1 cellular context compared by ENCODE assay signal in the genomic region with DNA sequence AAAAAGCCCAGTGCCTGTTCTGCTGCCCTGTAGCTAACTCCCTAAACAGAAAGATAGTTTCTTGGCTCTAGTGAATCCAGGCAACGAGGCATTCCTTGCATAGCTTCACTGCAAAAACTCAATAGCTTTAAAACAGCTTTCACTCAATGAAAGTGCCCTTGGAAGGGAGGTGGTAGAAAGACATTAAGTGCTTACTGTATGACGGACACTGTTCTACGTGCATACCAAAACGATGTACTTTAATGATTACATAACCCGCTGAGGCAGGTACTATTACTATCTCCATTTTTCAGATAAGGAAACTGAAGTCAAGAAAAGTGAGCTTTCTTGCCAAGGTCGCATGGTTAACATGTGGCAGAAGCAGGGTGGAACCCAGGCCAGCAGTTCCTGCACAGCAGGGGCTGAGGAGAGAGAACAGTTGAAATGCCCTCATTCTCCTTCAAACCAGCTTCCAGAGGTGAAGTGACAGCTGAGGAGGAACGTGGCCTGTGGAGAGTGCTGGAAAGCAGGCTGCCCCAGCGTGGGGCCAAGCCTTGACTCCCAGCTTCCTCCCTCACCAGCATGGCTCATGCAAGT.
TF ChIP-seq lines count a peak whose summit lies in the region.

No MANE protein-coding gene starts in this region.

TF ChIP-seq in HepG2, 621 proteins besides CTCF, POLR2A, EP300 and RAD21 (continued from another document):
- no peak for TF ChIP-seq SATB2 (CRISPR knock-in tag; IDR thresholded peaks at IDR 0.05)
- TF ChIP-seq SNAPC2 (CRISPR knock-in tag; IDR thresholded peaks at IDR 0.05), result no peak
- no peak for TF ChIP-seq BRCA1 (CRISPR knock-in tag; IDR thresholded peaks at IDR 0.05)
- no peak for TF ChIP-seq SIN3B (IDR thresholded peaks at IDR 0.05; ENCODE audit: low read length)
- no peak for TF ChIP-seq ZNF563 (CRISPR knock-in tag; IDR thresholded peaks at IDR 0.05)
- no peak for TF ChIP-seq SOX13 (IDR thresholded peaks at IDR 0.05)
- no peak for TF ChIP-seq SOX13 (CRISPR knock-in tag; conservative IDR thresholded peaks at IDR 0.05 in 1 of 2, IDR thresholded peaks at IDR 0.05 in 1 of 2)
- TF ChIP-seq ZNF660 (CRISPR knock-in tag; IDR thresholded peaks at IDR 0.05; ENCODE audit: borderline replicate concordance, low read depth), result no peak
